Comparison of ENCODE assay signal across 17 cellular contexts in genomic region chr12:105018761-105019160, GRCh38.
"Had no signal": no experiment of that assay in that cellular context is flagged by ENCODE, and none has a peak within 500 bp of the region (broad histone marks: within the 10 kb centered on the region; RNA-seq: fewer than 3 reads in every experiment).

No MANE protein-coding gene starts in this region.

- H3K4me3 ChIP-seq: colonic mucosa, left ventricle myocardium inferior, prostate gland, skin epidermis, tibial nerve, vagina had no signal

- H3K9me3 ChIP-seq: colonic mucosa, left ventricle myocardium inferior, prostate gland, tibial nerve, vagina had no signal

- H3K36me3 ChIP-seq: colonic mucosa, prostate gland, vagina had no signal

- H3K27ac ChIP-seq: colonic mucosa, foreskin keratinocyte, left ventricle myocardium inferior, prostate gland, skin epidermis, tibial nerve, vagina had no signal

- H3K27me3 ChIP-seq: colonic mucosa, foreskin keratinocyte, tibial nerve, vagina had no signal

- ATAC-seq: natural killer cell treated with Interleukin-12 subunit alpha and Interleukin-12 subunit beta and Interleukin-15 and Interleukin-18, amount 100 ng/mL, for 72 hours; right cardiac atrium had no signal

- DNase-seq: activated CD4-positive, alpha-beta T cell treated with anti-CD3 and anti-CD28 coated beads, Interleukin-2, amount 50 U/mL, for 4 hours; activated CD4-positive, CD25-positive, alpha-beta regulatory T cell treated with anti-CD3 and anti-CD28 coated beads, Interleukin-2, amount 50 U/mL, for 72 hours; activated naive CD4-positive, alpha-beta T cell treated with anti-CD3 and anti-CD28 coated beads for 36 hours; activated T-cell treated with anti-CD3 and anti-CD28 coated beads for 4 hours; colonic mucosa; left ventricle myocardium inferior; right cardiac atrium; stimulated activated CD4-positive, alpha-beta T cell treated with anti-CD3 and anti-CD28 coated beads, Interleukin-15, amount 100 ng/mL, for 24 hours; stimulated activated CD4-positive, alpha-beta T cell treated with anti-CD3 and anti-CD28 coated beads, Interleukin-4, amount 100 ng/mL, for 1 hour; stimulated activated naive CD4-positive, alpha-beta T cell; T1000 had no signal
